1 cellular context compared by ENCODE assay signal in the genomic region with DNA sequence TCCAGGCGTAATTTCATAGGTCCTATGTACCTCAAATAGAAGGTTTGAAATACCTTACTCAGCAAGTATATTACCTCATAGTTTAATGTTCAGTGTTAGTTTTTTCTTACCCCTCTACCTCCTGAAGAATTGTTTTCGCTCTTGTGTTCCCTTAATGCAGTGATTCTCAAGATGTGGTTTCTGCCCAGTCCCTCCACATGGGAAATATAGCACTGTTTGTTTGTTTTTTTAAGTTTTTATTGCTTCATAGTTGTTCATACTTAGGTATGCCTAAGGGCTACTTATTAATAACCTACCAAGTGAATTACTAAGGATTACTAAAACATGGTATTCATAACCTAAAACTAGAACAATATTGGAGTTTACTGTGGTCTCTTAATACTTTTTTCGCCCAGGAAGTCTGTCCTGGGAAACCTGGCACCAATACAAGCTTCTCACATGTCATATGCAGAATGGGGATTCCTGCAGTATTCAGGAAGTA.
TF ChIP-seq lines count a peak whose summit lies in the region.

No MANE protein-coding gene starts in this region.

TF ChIP-seq in K562, 482 proteins besides CTCF, POLR2A, EP300 and RAD21:
- peak; percentile 90 for TF ChIP-seq C11orf30 (IDR thresholded peaks at IDR 0.05; ENCODE audit: low read depth)
- no peak for TF ChIP-seq TFAM (CRISPR knock-in tag; conservative IDR thresholded peaks at IDR 0.05)
- peak; percentile 94 for TF ChIP-seq ZNF316 (IDR thresholded peaks at IDR 0.05)
- TF ChIP-seq MAFG (tag; conservative IDR thresholded peaks at IDR 0.05): peak; percentile 81
- TF ChIP-seq MAFK (IDR thresholded peaks at IDR 0.05; ENCODE audit: low read length): peak; percentile 74
- peak; percentile 73 for TF ChIP-seq MAFF (IDR thresholded peaks at IDR 0.05; ENCODE audit: low read length)
